In the genomic region with DNA sequence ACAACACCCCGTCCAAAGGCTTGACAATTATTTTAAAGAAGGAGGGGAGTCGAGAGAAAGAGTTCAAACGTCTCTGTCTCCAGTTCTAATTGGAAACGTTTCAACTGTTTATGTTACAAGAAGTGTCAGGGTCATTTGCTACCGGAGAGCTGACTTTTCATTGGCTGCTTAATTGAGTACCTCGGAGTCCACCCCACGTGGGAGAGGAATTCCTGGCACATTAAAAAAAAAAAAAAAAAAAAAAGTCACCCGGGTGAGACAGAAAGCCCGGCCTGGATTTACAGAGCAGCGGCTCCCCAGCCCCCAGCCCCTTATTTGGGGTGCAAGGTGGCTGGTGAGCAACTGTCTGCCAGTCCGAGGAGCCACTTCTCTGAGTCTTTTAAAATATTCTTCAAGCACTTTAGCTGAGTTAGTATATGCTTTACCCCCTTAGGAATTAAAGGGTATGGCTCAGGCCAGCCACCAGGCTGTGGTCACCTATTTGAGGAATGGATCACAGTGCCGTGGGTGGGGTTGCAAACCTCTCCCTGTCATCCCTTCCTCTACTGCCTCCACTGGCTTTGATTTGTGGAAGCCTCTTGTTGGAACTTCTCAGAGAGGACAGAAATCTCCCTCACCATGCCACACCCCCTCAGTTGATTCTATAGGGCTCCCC, we compare ENCODE assay signal across 8 cellular contexts.
A peak's percentile ranks its signal among the peaks of the same experiment; 100 is the strongest.
DNase-seq lines count a peak whose midpoint lies in the region; ATAC-seq and TF ChIP-seq lines count a peak whose summit lies in the region.

No MANE protein-coding gene starts in this region.

- ATAC-seq in SK-N-SH treated with all-trans-retinoic acid at 6 μM for 48 hours (peak; percentile 1; the same call in 1 of the 3 replicates), HG03571 (IDR thresholded peaks at IDR 0.05; ENCODE audit: unreplicated experiment) (no peak), GM19455 (IDR thresholded peaks at IDR 0.05; ENCODE audit: unreplicated experiment) (no peak), HG03520 (IDR thresholded peaks at IDR 0.05; ENCODE audit: unreplicated experiment) (no peak)

- DNase-seq in ELR (ENCODE audit: low read depth) (peak; percentile 81), NCI-H1436 treated with DMSO at 0.1 percent for 48 hours (lab: John Stamatoyannopoulos, UW) (peak; percentile 85), germinal center (ENCODE audit: low spot score) (peak; percentile 45), retina (peak; percentile 93)

TF ChIP-seq in SK-N-SH treated with all-trans-retinoic acid at 6 μM for 48 hours, 23 proteins besides CTCF, POLR2A, EP300 and RAD21:
- TF ChIP-seq, protein P1, sequence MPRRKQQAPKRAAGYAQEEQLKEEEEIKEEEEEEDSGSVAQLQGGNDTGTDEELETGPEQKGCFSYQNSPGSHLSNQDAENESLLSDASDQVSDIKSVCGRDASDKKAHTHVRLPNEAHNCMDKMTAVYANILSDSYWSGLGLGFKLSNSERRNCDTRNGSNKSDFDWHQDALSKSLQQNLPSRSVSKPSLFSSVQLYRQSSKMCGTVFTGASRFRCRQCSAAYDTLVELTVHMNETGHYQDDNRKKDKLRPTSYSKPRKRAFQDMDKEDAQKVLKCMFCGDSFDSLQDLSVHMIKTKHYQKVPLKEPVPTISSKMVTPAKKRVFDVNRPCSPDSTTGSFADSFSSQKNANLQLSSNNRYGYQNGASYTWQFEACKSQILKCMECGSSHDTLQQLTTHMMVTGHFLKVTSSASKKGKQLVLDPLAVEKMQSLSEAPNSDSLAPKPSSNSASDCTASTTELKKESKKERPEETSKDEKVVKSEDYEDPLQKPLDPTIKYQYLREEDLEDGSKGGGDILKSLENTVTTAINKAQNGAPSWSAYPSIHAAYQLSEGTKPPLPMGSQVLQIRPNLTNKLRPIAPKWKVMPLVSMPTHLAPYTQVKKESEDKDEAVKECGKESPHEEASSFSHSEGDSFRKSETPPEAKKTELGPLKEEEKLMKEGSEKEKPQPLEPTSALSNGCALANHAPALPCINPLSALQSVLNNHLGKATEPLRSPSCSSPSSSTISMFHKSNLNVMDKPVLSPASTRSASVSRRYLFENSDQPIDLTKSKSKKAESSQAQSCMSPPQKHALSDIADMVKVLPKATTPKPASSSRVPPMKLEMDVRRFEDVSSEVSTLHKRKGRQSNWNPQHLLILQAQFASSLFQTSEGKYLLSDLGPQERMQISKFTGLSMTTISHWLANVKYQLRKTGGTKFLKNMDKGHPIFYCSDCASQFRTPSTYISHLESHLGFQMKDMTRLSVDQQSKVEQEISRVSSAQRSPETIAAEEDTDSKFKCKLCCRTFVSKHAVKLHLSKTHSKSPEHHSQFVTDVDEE (CRISPR knock-in tag; IDR thresholded peaks at IDR 0.05): no peak
- TF ChIP-seq PPARA (CRISPR knock-in tag; IDR thresholded peaks at IDR 0.05; ENCODE audit: borderline replicate concordance): no peak
- no peak for TF ChIP-seq OSR1 (CRISPR knock-in tag; IDR thresholded peaks at IDR 0.05)
- no peak for TF ChIP-seq ZFP3 (CRISPR knock-in tag; IDR thresholded peaks at IDR 0.05)
